19 cellular contexts compared by ENCODE assay signal in genomic region chr12:29534935-29535334, GRCh38. TPM values are rescaled to one million over a fixed set of nuclear protein-coding genes. Genes with fewer than 3 reads are reported as not detected.
DNase-seq lines count a peak whose midpoint lies in the region; ATAC-seq and TF ChIP-seq lines count a peak whose summit lies in the region.
"Had no signal": no experiment of that assay in that cellular context is flagged by ENCODE, and none has a peak within 500 bp of the region (broad histone marks: within the 10 kb centered on the region; RNA-seq: fewer than 3 reads in every experiment).

No MANE protein-coding gene starts in this region.

- DNase-seq in NOMO-1 treated with DMSO at 0.1 percent for 48 hours (lab: John Stamatoyannopoulos, UW; ENCODE audit: unreplicated experiment) = peak; percentile 82
- DNase-seq in cardiac fibroblast (ENCODE audit: low read depth in 2 of 2) = peak; percentile 42 to 64
- peak; percentile 80 for DNase-seq in iris pigment epithelial cell (ENCODE audit: low read depth)
- DNase-seq in sciatic nerve (ENCODE audit: low spot score) = no peak
- no peak for DNase-seq in activated gamma-delta T cell (lab: John Stamatoyannopoulos, UW)
- DNase-seq: activated CD4-positive, alpha-beta T cell treated with anti-CD3 and anti-CD28 coated beads, Interleukin-2, amount 50 U/mL, for 4 hours; activated naive CD4-positive, alpha-beta T cell treated with anti-CD3 and anti-CD28 coated beads for 36 hours; activated T-cell treated with anti-CD3 and anti-CD28 coated beads for 4 hours; COR-L47; NCI-H1694 treated with DMSO at 0.1 percent for 48 hours; stimulated activated CD4-positive, alpha-beta T cell treated with anti-CD3 and anti-CD28 coated beads, Interleukin-12 subunit alpha, Interleukin-12 subunit beta, amount 100 ng/mL, for 4 hours had no signal

- no peak for TF ChIP-seq CTCF in cardiac fibroblast (IDR thresholded peaks at IDR 0.05; ENCODE audit: low read depth, low read length)

- intact Hi-C loops in sciatic nerve (cut with DNase I) = no loop called here

- ATAC-seq in sciatic nerve (peak; percentile 57), HG03442 (IDR thresholded peaks at IDR 0.05; ENCODE audit: unreplicated experiment) (no peak), HG02885 (IDR thresholded peaks at IDR 0.05; ENCODE audit: poor library complexity, unreplicated experiment) (no peak), GM19463 (IDR thresholded peaks at IDR 0.05; ENCODE audit: unreplicated experiment) (no peak)
- ATAC-seq: HCT116; stimulated activated effector memory CD8-positive, alpha-beta T cell treated with anti-CD3 and anti-CD28 coated beads, Interleukin-12 subunit alpha, Interleukin-12 subunit beta, amount 100 ng/mL, for 72 hours had no signal

- no peak overlapping the region for H3K4me3 ChIP-seq in cardiac fibroblast (replicated peaks in 1 of 2; ENCODE audit: low read depth in 2 of 2, low read length in 2 of 2)

RNA-seq across cellular contexts. Expression of gene OVCH1, which starts 37.4 kb away (rescaled TPM):
- 4.9 TPM for total RNA-seq in sciatic nerve
- total RNA-seq: activated naive CD4-positive, alpha-beta T cell treated with anti-CD3 and anti-CD28 coated beads for 36 hours; B cell; Daoy; HT1080 had no signal

Comparison
In these comparisons a context has a peak if more than half of its experiments do, and no peak if none do; other contexts are left out.
1. DNase-seq: peak in NOMO-1 treated with DMSO at 0.1 percent for 48 hours (single experiment), cardiac fibroblast (2 of 2) and iris pigment epithelial cell (single experiment); none in sciatic nerve (single experiment) and activated gamma-delta T cell (single experiment).